1 cellular context compared by ENCODE assay signal in genomic region chr3:18847583-18848197, GRCh38.
TF ChIP-seq lines count a peak whose summit lies in the region.

No MANE protein-coding gene starts in this region.

TF ChIP-seq in SK-N-SH treated with all-trans-retinoic acid at 6 μM for 48 hours, 23 proteins besides CTCF, POLR2A, EP300 and RAD21 (continued from another document):
- TF ChIP-seq POU6F1 (CRISPR knock-in tag; IDR thresholded peaks at IDR 0.05; ENCODE audit: borderline replicate concordance, low read depth) = no peak
